Comparison of ENCODE assay signal across 1 cellular context in genomic region chr10:30413996-30414576, GRCh38.
TF ChIP-seq lines count a peak whose summit lies in the region.

No MANE protein-coding gene starts in this region.

TF ChIP-seq in HepG2, 621 proteins besides CTCF, POLR2A, EP300 and RAD21 (continued from another document and continues in another):
- TF ChIP-seq UBTF (CRISPR knock-in tag; IDR thresholded peaks at IDR 0.05) (no peak), PREB (CRISPR knock-in tag; IDR thresholded peaks at IDR 0.05) (no peak), ZSCAN20 (CRISPR knock-in tag; IDR thresholded peaks at IDR 0.05; ENCODE audit: borderline replicate concordance) (no peak), MAX (IDR thresholded peaks at IDR 0.05) (peak; percentile 64), CERS6 (CRISPR knock-in tag; IDR thresholded peaks at IDR 0.05) (no peak), GFI1 (CRISPR knock-in tag; IDR thresholded peaks at IDR 0.05; ENCODE audit: borderline replicate concordance) (0 out of 2 replicates have a peak, but pooled peaks have one; percentile 56), NRL (CRISPR knock-in tag; IDR thresholded peaks at IDR 0.05; ENCODE audit: borderline replicate concordance) (no peak), FOXC1 (CRISPR knock-in tag; IDR thresholded peaks at IDR 0.05; ENCODE audit: borderline replicate concordance) (no peak), TSC22D2 (CRISPR knock-in tag; IDR thresholded peaks at IDR 0.05; ENCODE audit: borderline replicate concordance) (no peak), ZNF354B (CRISPR knock-in tag; IDR thresholded peaks at IDR 0.05) (no peak), STAT5B (CRISPR knock-in tag; IDR thresholded peaks at IDR 0.05) (no peak), THAP11 (CRISPR knock-in tag; IDR thresholded peaks at IDR 0.05) (0 out of 2 replicates have a peak, but pooled peaks have one; percentile 31), NFATC3 (CRISPR knock-in tag; IDR thresholded peaks at IDR 0.05) (no peak), MYPOP (CRISPR knock-in tag; IDR thresholded peaks at IDR 0.05) (no peak), TEF (CRISPR knock-in tag; IDR thresholded peaks at IDR 0.05) (no peak), ZFYVE20 (CRISPR knock-in tag; IDR thresholded peaks at IDR 0.05; ENCODE audit: borderline replicate concordance, low read depth) (no peak), PHF8 (CRISPR knock-in tag; IDR thresholded peaks at IDR 0.05) (no peak), SIN3B (IDR thresholded peaks at IDR 0.05; ENCODE audit: low read length) (no peak), RAD51 (IDR thresholded peaks at IDR 0.05; ENCODE audit: borderline replicate concordance) (no peak), ZNF768 (CRISPR knock-in tag; IDR thresholded peaks at IDR 0.05) (no peak), BHLHE40 (IDR thresholded peaks at IDR 0.05; ENCODE audit: low read length) (peak; percentile 36; the same call in 1 of the 2 replicates), SALL2 (CRISPR knock-in tag; IDR thresholded peaks at IDR 0.05) (no peak), ZNF281 (CRISPR knock-in tag; IDR thresholded peaks at IDR 0.05; ENCODE audit: borderline replicate concordance) (no peak), HMGXB4 (CRISPR knock-in tag; IDR thresholded peaks at IDR 0.05; ENCODE audit: borderline replicate concordance in 1 of 2, low read depth in 1 of 2) (peak in 1 of 2 experiments; percentile 30; a peak in 1 of 4 replicates), DNMT1 (CRISPR knock-in tag; IDR thresholded peaks at IDR 0.05) (no peak), BCL6 (CRISPR knock-in tag; IDR thresholded peaks at IDR 0.05) (no peak), AKAP8 (CRISPR knock-in tag; IDR thresholded peaks at IDR 0.05) (no peak), HOXA7 (CRISPR knock-in tag; IDR thresholded peaks at IDR 0.05) (no peak), ZNF777 (CRISPR knock-in tag; IDR thresholded peaks at IDR 0.05) (no peak), ARID5B (CRISPR knock-in tag; IDR thresholded peaks at IDR 0.05) (0 out of 2 replicates have a peak, but pooled peaks have one; percentile 17), PHF5A (CRISPR knock-in tag; IDR thresholded peaks at IDR 0.05; ENCODE audit: low read depth, unreplicated experiment) (no peak), ZSCAN25 (CRISPR knock-in tag; IDR thresholded peaks at IDR 0.05) (no peak), ZNF800 (CRISPR knock-in tag; IDR thresholded peaks at IDR 0.05) (no peak), ZBTB21 (CRISPR knock-in tag; IDR thresholded peaks at IDR 0.05) (no peak), PPARG (CRISPR knock-in tag; conservative IDR thresholded peaks at IDR 0.05) (0 out of 2 replicates have a peak, but pooled peaks have one; percentile 11), TEAD3 (CRISPR knock-in tag; optimal IDR thresholded peaks at IDR 0.05; ENCODE audit: borderline replicate concordance) (peak; percentile 8), ZNF160 (CRISPR knock-in tag; IDR thresholded peaks at IDR 0.05) (no peak), HOXA3 (CRISPR knock-in tag; IDR thresholded peaks at IDR 0.05) (no peak), HNRNPL (IDR thresholded peaks at IDR 0.05; ENCODE audit: low read depth, low read length) (no peak), RFX5 (IDR thresholded peaks at IDR 0.05; ENCODE audit: low read depth, low read length) (no peak), DMAP1 (CRISPR knock-in tag; IDR thresholded peaks at IDR 0.05) (no peak), FLYWCH1 (CRISPR knock-in tag; IDR thresholded peaks at IDR 0.05) (no peak), ZNF510 (CRISPR knock-in tag; IDR thresholded peaks at IDR 0.05; ENCODE audit: low read depth) (no peak), GATAD2A (CRISPR knock-in tag; IDR thresholded peaks at IDR 0.05) (0 out of 2 replicates have a peak, but pooled peaks have one; percentile 29), YEATS4 (CRISPR knock-in tag; IDR thresholded peaks at IDR 0.05; ENCODE audit: borderline replicate concordance) (no peak), KLF13 (CRISPR knock-in tag; IDR thresholded peaks at IDR 0.05) (no peak), MNT (IDR thresholded peaks at IDR 0.05) (peak; percentile 55; the same call in 1 of the 2 replicates), GZF1 (CRISPR knock-in tag; IDR thresholded peaks at IDR 0.05) (no peak), NFE2 (CRISPR knock-in tag; IDR thresholded peaks at IDR 0.05) (no peak), SMC3 (IDR thresholded peaks at IDR 0.05; ENCODE audit: low read length) (peak; percentile 94)
